21 cellular contexts compared by ENCODE assay signal in the genomic region with DNA sequence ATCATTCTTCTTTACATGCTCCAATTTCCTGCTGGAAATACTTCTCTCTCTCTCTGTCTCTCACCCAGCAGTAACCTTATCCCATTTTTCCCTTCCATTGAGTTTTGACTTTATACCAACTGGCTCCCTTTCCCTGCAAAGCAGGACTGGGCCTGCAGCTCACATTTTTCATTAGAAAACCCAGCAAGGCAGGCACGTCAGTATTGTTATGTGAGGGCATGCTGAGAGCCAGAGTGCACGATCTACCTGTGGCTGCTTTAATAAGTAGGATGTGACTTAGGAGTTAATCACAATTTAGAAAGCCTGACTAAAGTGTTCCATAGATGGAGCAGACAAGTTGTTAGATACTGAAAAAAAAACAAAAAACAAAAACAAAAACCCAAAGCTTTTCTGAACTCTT. TPM values are rescaled to one million over a fixed set of nuclear protein-coding genes. Genes with fewer than 3 reads are reported as not detected.
DNase-seq lines count a peak whose midpoint lies in the region; ATAC-seq, FAIRE-seq and TF ChIP-seq lines count a peak whose summit lies in the region.
"Had no signal": no experiment of that assay in that cellular context is flagged by ENCODE, and none has a peak within 500 bp of the region (broad histone marks: within the 10 kb centered on the region; RNA-seq: fewer than 3 reads in every experiment).

No MANE protein-coding gene starts in this region.

- H3K27me3 Mint-ChIP-seq in activated naive CD8-positive, alpha-beta T cell treated with anti-CD3 and anti-CD28 coated beads for 36 hours: no peaks in the 10 kb centered on the region
- no peaks in the 10 kb centered on the region for H3K27me3 Mint-ChIP-seq in Calu3 (ENCODE audit: unreplicated experiment)
- H3K27me3 Mint-ChIP-seq: stimulated activated naive B cell treated with anti-CD40 and anti-IgM and Interleukin-4, amounts not matched to agents 10 μg/mL and 1 μg/mL and 100 μg/mL, for 72 hours; type B pancreatic cell had no signal

- peak overlapping the region; percentile 81 for H2AFZ ChIP-seq in keratinocyte (ENCODE audit: control insufficient read depth, low read length)
- H2AFZ ChIP-seq: PC-9 had no signal

- BruUV-seq in Calu3 (replicated peaks; lab: Mats Ljungman, UMichigan): no TSS peak

- no peak for ATAC-seq in GM21447 (IDR thresholded peaks at IDR 0.05; ENCODE audit: unreplicated experiment)
- ATAC-seq: stimulated activated naive B cell treated with anti-CD40 and anti-IgM and Interleukin-4, amounts not matched to agents 10 μg/mL and 1 μg/mL and 100 μg/mL, for 72 hours had no signal

- H4K20me1 ChIP-seq in keratinocyte (ENCODE audit: control insufficient read depth, extremely low read depth, insufficient read depth, low read length): no peaks in the 10 kb centered on the region

- no peaks in the 10 kb centered on the region for H3K9me3 ChIP-seq in keratinocyte (ENCODE audit: control insufficient read depth, low read depth, low read length)
- H3K9me3 ChIP-seq: HAP-1, SJSA1, spleen had no signal

- TF ChIP-seq CTCF in keratinocyte (optimal IDR thresholded peaks at IDR 0.05 in 1 of 3, IDR thresholded peaks at IDR 0.05 in 1 of 3, conservative IDR thresholded peaks at IDR 0.05 in 1 of 3; ENCODE audit: extremely low read depth in 1 of 3, insufficient read depth in 2 of 3, low read length in 3 of 3): no peak
- TF ChIP-seq CTCF in Calu3 (IDR thresholded peaks at IDR 0.05; ENCODE audit: unreplicated experiment): no peak

- H3K79me2 ChIP-seq in keratinocyte (ENCODE audit: control insufficient read depth, insufficient read depth, low read length): peaks cover 2% of the 10 kb centered on the region

- peak overlapping the region; percentile 71 for H3K27ac Mint-ChIP-seq in activated naive CD8-positive, alpha-beta T cell treated with anti-CD3 and anti-CD28 coated beads for 36 hours
- H3K27ac Mint-ChIP-seq in Calu3 (ENCODE audit: unreplicated experiment): no peak overlapping the region
- H3K27ac Mint-ChIP-seq: stimulated activated naive B cell treated with anti-CD40 and anti-IgM and Interleukin-4, amounts not matched to agents 10 μg/mL and 1 μg/mL and 100 μg/mL, for 72 hours; type B pancreatic cell had no signal

- H3K4me3 ChIP-seq in H7 (ENCODE audit: insufficient read depth, low read depth, low read length) (no peak overlapping the region), keratinocyte (ENCODE audit: control insufficient read depth in 2 of 3, extremely low read depth in 1 of 3, insufficient read depth in 2 of 3, low read depth in 1 of 3, low read length in 3 of 3) (peak overlapping the region in 2 of 3 experiments; percentile 31 to 38)
- H3K4me3 ChIP-seq: HAP-1, PC-9, SJSA1, spleen had no signal

- H3K27ac ChIP-seq in keratinocyte (ENCODE audit: control insufficient read depth, insufficient read depth, low read length): peak overlapping the region; percentile 61
- H3K27ac ChIP-seq: 22Rv1, KMS-11, PC-9, SJSA1, spleen had no signal

- H3K4me3 Mint-ChIP-seq in activated naive CD8-positive, alpha-beta T cell treated with anti-CD3 and anti-CD28 coated beads for 36 hours: no peak overlapping the region
- no peak overlapping the region for H3K4me3 Mint-ChIP-seq in Calu3 (ENCODE audit: low read depth, unreplicated experiment)
- H3K4me3 Mint-ChIP-seq: stimulated activated naive B cell treated with anti-CD40 and anti-IgM and Interleukin-4, amounts not matched to agents 10 μg/mL and 1 μg/mL and 100 μg/mL, for 72 hours; type B pancreatic cell had no signal

- H3K4me1 ChIP-seq in keratinocyte (ENCODE audit: control insufficient read depth, extremely low read depth, insufficient read depth, low read length): peaks cover 20% of the 10 kb centered on the region

- peak overlapping the region; percentile 79 for H3K4me2 ChIP-seq in keratinocyte (ENCODE audit: control insufficient read depth, extremely low read depth, insufficient read depth, low read depth, low read length)
- H3K4me2 ChIP-seq: KMS-11, PC-9 had no signal

- peak overlapping the region; percentile 14 for H3K9ac ChIP-seq in keratinocyte (ENCODE audit: control insufficient read depth, extremely low read depth, insufficient read depth, low read length)
- H3K9ac ChIP-seq: KMS-11 had no signal

- CTCF ChIA-PET in Calu3 (lab: Charles Lee): no interaction called here

- H3K36me3 ChIP-seq in H7 (replicated peaks; ENCODE audit: control insufficient read depth, insufficient read depth, low read length): no peaks in the 10 kb centered on the region
- H3K36me3 ChIP-seq in keratinocyte (ENCODE audit: control insufficient read depth in 2 of 2, extremely low read depth in 1 of 2, insufficient read depth in 2 of 2, low read length in 2 of 2): no peaks in the 10 kb centered on the region
- H3K36me3 ChIP-seq: HAP-1, SJSA1, spleen had no signal

- peak; percentile 9 for DNase-seq in NCI-H2171 treated with DMSO at 0.1 percent for 48 hours (lab: John Stamatoyannopoulos, UW)
- no peak for DNase-seq in NCI-H2171 (lab: John Stamatoyannopoulos, UW)
- DNase-seq in H7: peak; percentile 25
- no peak for DNase-seq in activated naive CD8-positive, alpha-beta T cell treated with anti-CD3 and anti-CD28 coated beads for 36 hours
- no peak for DNase-seq in keratinocyte (ENCODE audit: low read depth, low spot score)
- no peak for DNase-seq in NCI-H187 (lab: John Stamatoyannopoulos, UW)
- DNase-seq in Calu3: no peak
- DNase-seq: activated effector memory CD4-positive, alpha-beta T cell treated with anti-CD3 and anti-CD28 coated beads, Interleukin-2, amount 50 U/mL, for 16 hours; cortex of kidney; DMS79 treated with DMSO at 0.1 percent for 48 hours; NCI-H69; PC-9; posterior cingulate gyrus; spleen; stimulated activated naive B cell treated with anti-CD40 and anti-IgM and Interleukin-4, amounts not matched to agents 10 μg/mL and 1 μg/mL and 100 μg/mL, for 72 hours had no signal

- peak; percentile 69 for FAIRE-seq in keratinocyte (lab: Jason Lieb, UNC)

- no peaks in the 10 kb centered on the region for H3K9me1 ChIP-seq in keratinocyte (ENCODE audit: control insufficient read depth, extremely low read depth, insufficient read depth, low read length)

- intact Hi-C loops in Calu3 (cut with micrococcal nuclease; ENCODE audit: unreplicated experiment): no loop called here

- peaks cover 2% of the 10 kb centered on the region for H3K9me3 Mint-ChIP-seq in activated naive CD8-positive, alpha-beta T cell treated with anti-CD3 and anti-CD28 coated beads for 36 hours
- H3K9me3 Mint-ChIP-seq in Calu3 (ENCODE audit: low read depth, unreplicated experiment): no peaks in the 10 kb centered on the region
- H3K9me3 Mint-ChIP-seq: stimulated activated naive B cell treated with anti-CD40 and anti-IgM and Interleukin-4, amounts not matched to agents 10 μg/mL and 1 μg/mL and 100 μg/mL, for 72 hours had no signal

- H3K27me3 ChIP-seq in H7 (ENCODE audit: control insufficient read depth, insufficient read depth, low read length) (no peaks in the 10 kb centered on the region; the same call in 1 of the 2 replicates), keratinocyte (ENCODE audit: control insufficient read depth, extremely low read depth, insufficient read depth, low read length) (no peaks in the 10 kb centered on the region)
- H3K27me3 ChIP-seq: SJSA1, spleen had no signal

- dilution Hi-C loops in keratinocyte (cut with MboI; ENCODE audit: extremely low pct_ligation_motif_present, low sequenced_read_pairs): no loop called here

- peaks cover 13% of the 10 kb centered on the region for H3K36me3 Mint-ChIP-seq in activated naive CD8-positive, alpha-beta T cell treated with anti-CD3 and anti-CD28 coated beads for 36 hours
- peaks cover 23% of the 10 kb centered on the region for H3K36me3 Mint-ChIP-seq in Calu3 (ENCODE audit: insufficient read depth, unreplicated experiment)
- H3K36me3 Mint-ChIP-seq: stimulated activated naive B cell treated with anti-CD40 and anti-IgM and Interleukin-4, amounts not matched to agents 10 μg/mL and 1 μg/mL and 100 μg/mL, for 72 hours; type B pancreatic cell had no signal

- peaks cover 46% of the 10 kb centered on the region for H3K4me1 Mint-ChIP-seq in activated naive CD8-positive, alpha-beta T cell treated with anti-CD3 and anti-CD28 coated beads for 36 hours
- peaks cover 36% of the 10 kb centered on the region for H3K4me1 Mint-ChIP-seq in Calu3 (ENCODE audit: low read depth, unreplicated experiment)

RNA-seq across cellular contexts. Expression of gene NDUFV2, which starts 5.2 kb away (rescaled TPM):
- total RNA-seq in H7 (2014; rRNA removed; shearing (Covaris generic)): 189 and 220 TPM in 2 replicates
- 100 to 1,000 TPM; 302 to 307 TPM for total RNA-seq in activated naive CD8-positive, alpha-beta T cell treated with anti-CD3 and anti-CD28 coated beads for 36 hours
- polyA plus RNA-seq in keratinocyte: 107 to 202 TPM (median 125 TPM) in 3 replicates
- polyA plus RNA-seq in keratinocyte (2011; ENCODE audit: low read depth): 40.2 TPM
- 106 and 185 TPM in 2 replicates for polyA plus RNA-seq in keratinocyte (2011; cell fraction: cytosol; rRNA removed)
- polyA plus RNA-seq in keratinocyte (2011; cell fraction: nucleus; rRNA removed): 67.0 and 74.2 TPM in 2 replicates
- 100 and 142 TPM in 2 replicates for polyA plus RNA-seq in keratinocyte (2012; ENCODE audit: low replicate concordance)
- polyA minus RNA-seq in keratinocyte: 13.4 to 56.9 TPM (median 38.3 TPM) in 3 replicates
- 20.5 TPM for polyA minus RNA-seq in keratinocyte (2011; cell fraction: cytosol; rRNA and poly(A)+ RNA removed)
- 23.6 and 35.1 TPM in 2 replicates for polyA minus RNA-seq in keratinocyte (2011; cell fraction: nucleus; rRNA and poly(A)+ RNA removed)
- total RNA-seq in Calu3 (2022): 199 TPM in 2 replicates

RNA-seq across cellular contexts. Expression of gene ANKRD12, which starts 39.2 kb away (rescaled TPM):
- 3.2 and 11.3 TPM in 2 replicates for total RNA-seq in H7 (2014; rRNA removed; shearing (Covaris generic))
- total RNA-seq in activated naive CD8-positive, alpha-beta T cell treated with anti-CD3 and anti-CD28 coated beads for 36 hours: 10 to 100 TPM; 33.1 to 33.9 TPM
- polyA plus RNA-seq in keratinocyte: 2.6 to 8.0 TPM (median 4.9 TPM) in 3 replicates
- 160 TPM for polyA plus RNA-seq in keratinocyte (2011; ENCODE audit: low read depth)
- polyA plus RNA-seq in keratinocyte (2011; cell fraction: cytosol; rRNA removed): 2.0 and 3.8 TPM in 2 replicates
- polyA plus RNA-seq in keratinocyte (2011; cell fraction: nucleus; rRNA removed): 7.0 and 9.0 TPM in 2 replicates
- 12.7 and 21.4 TPM in 2 replicates for polyA plus RNA-seq in keratinocyte (2012; ENCODE audit: low replicate concordance)
- 3.0 to 39.0 TPM (median 12.0 TPM) in 3 replicates for polyA minus RNA-seq in keratinocyte
- 11.3 TPM for polyA minus RNA-seq in keratinocyte (2011; cell fraction: cytosol; rRNA and poly(A)+ RNA removed)
- 10.2 and 29.2 TPM in 2 replicates for polyA minus RNA-seq in keratinocyte (2011; cell fraction: nucleus; rRNA and poly(A)+ RNA removed)
- total RNA-seq in Calu3 (2022): 36.3 and 40.7 TPM in 2 replicates

Comparison
In these comparisons a context has a peak if more than half of its experiments do, and no peak if none do; other contexts are left out.
1. DNase-seq: peak in NCI-H2171 treated with DMSO at 0.1 percent for 48 hours (single experiment) and H7 (single experiment); none in NCI-H2171 (single experiment), activated naive CD8-positive, alpha-beta T cell treated with anti-CD3 and anti-CD28 coated beads for 36 hours (single experiment), keratinocyte (single experiment), NCI-H187 (0 of 2) and Calu3 (single experiment).